In genomic region chr7:7639847-7640220, GRCh38 we compare ENCODE assay signal across 8 cellular contexts. TPM values are rescaled to one million over a fixed set of nuclear protein-coding genes. Genes with fewer than 3 reads are reported as not detected.
DNase-seq lines count a peak whose midpoint lies in the region; ATAC-seq and TF ChIP-seq lines count a peak whose summit lies in the region.

No MANE protein-coding gene starts in this region.

- H3K23ac ChIP-seq in mesendoderm (ENCODE audit: low read length) = no peak overlapping the region

- peaks cover 29% of the 10 kb centered on the region for H3K4me1 Mint-ChIP-seq in Calu3 (ENCODE audit: low read depth, unreplicated experiment)

- H2BK15ac ChIP-seq in mesendoderm (replicated peaks; ENCODE audit: low read depth) = no peak overlapping the region

- no peak overlapping the region for H3K18ac ChIP-seq in mesendoderm (ENCODE audit: low read length)

- peaks cover 34% of the 10 kb centered on the region for H3K36me3 Mint-ChIP-seq in Calu3 (ENCODE audit: insufficient read depth, unreplicated experiment)

- H2BK120ac ChIP-seq in mesendoderm (ENCODE audit: low read depth, low read length) = no peak overlapping the region

- peak overlapping the region; percentile 42 for H3K4me2 ChIP-seq in mesendoderm (ENCODE audit: low read length)

- H3K9me3 ChIP-seq in colonic mucosa = no peaks in the 10 kb centered on the region
- H3K9me3 ChIP-seq in stomach smooth muscle (ENCODE audit: control insufficient read depth in 2 of 2, low read length in 2 of 2) = no peaks in the 10 kb centered on the region

- H3K56ac ChIP-seq in mesendoderm (ENCODE audit: low read length) = peak overlapping the region; percentile 99

- H3K9ac ChIP-seq in colonic mucosa (ENCODE audit: low read depth in 2 of 2, low read length in 2 of 2) (peak overlapping the region; percentile 74 to 99), mesendoderm (ENCODE audit: low read length) (peak overlapping the region; percentile 93), stomach smooth muscle (ENCODE audit: low read length in 2 of 2) (peak overlapping the region; percentile 74 to 81)

- H3K79me1 ChIP-seq in mesendoderm (ENCODE audit: low read length) = peaks cover 2% of the 10 kb centered on the region

- peak overlapping the region; percentile 72 for H3K4me3 ChIP-seq in colonic mucosa
- H3K4me3 ChIP-seq in mesendoderm (ENCODE audit: low read length) = peak overlapping the region; percentile 97
- peak overlapping the region; percentile 96 to 97 for H3K4me3 ChIP-seq in stomach smooth muscle (ENCODE audit: low read length in 2 of 2)

- BruUV-seq in Calu3 (replicated peaks; lab: Mats Ljungman, UMichigan) = no TSS peak

- H2BK5ac ChIP-seq in mesendoderm (ENCODE audit: low read length) = no peak overlapping the region

- H3K4me1 ChIP-seq in colonic mucosa = peaks cover 10% of the 10 kb centered on the region
- no peaks in the 10 kb centered on the region for H3K4me1 ChIP-seq in mesendoderm (ENCODE audit: control insufficient read depth, low read depth, low read length)
- no peaks in the 10 kb centered on the region for H3K4me1 ChIP-seq in stomach smooth muscle (ENCODE audit: control insufficient read depth, insufficient read depth, low read length)

- H3K27me3 Mint-ChIP-seq in Calu3 (ENCODE audit: unreplicated experiment) = no peaks in the 10 kb centered on the region

- no CpG with 5 or more reads among the region's 19 CpGs for WGBS in mesendoderm (ENCODE audit: extremely low coverage, insufficient coverage, low lambda C conversion rate)

- H3K27ac ChIP-seq in colonic mucosa (peak overlapping the region; percentile 79), mesendoderm (ENCODE audit: low read depth, low read length) (no peak overlapping the region), stomach smooth muscle (ENCODE audit: low read length) (peak overlapping the region; percentile 80)

- H4K5ac ChIP-seq in mesendoderm (ENCODE audit: low read length) = no peak overlapping the region

- H3K27me3 ChIP-seq in colonic mucosa (no peaks in the 10 kb centered on the region), mesendoderm (ENCODE audit: insufficient read depth, low read length, poor library complexity) (no peaks in the 10 kb centered on the region), stomach smooth muscle (ENCODE audit: control insufficient read depth in 1 of 2, insufficient read depth in 2 of 2, low read length in 2 of 2) (no peaks in the 10 kb centered on the region)

- DNase-seq in Calu3 = peak; percentile 5
- peak in 3 of 5 experiments; percentile 35 to 83 (median 61) for DNase-seq in T-helper 2 cell
- peak; percentile 39 for DNase-seq in colonic mucosa
- DNase-seq in mesendoderm = no peak
- no peak for DNase-seq in hypothalamus (lab: John Stamatoyannopoulos, UW)

- ATAC-seq in HG03066 (IDR thresholded peaks at IDR 0.05; ENCODE audit: low read depth, unreplicated experiment) = peak; percentile 7
- ATAC-seq in GM21390 (IDR thresholded peaks at IDR 0.05; ENCODE audit: unreplicated experiment) = no peak

- no peaks in the 10 kb centered on the region for H3K36me3 ChIP-seq in colonic mucosa
- H3K36me3 ChIP-seq in mesendoderm (ENCODE audit: control insufficient read depth, insufficient read depth, low read length) = no peaks in the 10 kb centered on the region
- H3K36me3 ChIP-seq in stomach smooth muscle (ENCODE audit: control insufficient read depth in 2 of 2, insufficient read depth in 2 of 2, low read length in 2 of 2) = no peaks in the 10 kb centered on the region

- peak overlapping the region; percentile 92 for H3K27ac Mint-ChIP-seq in Calu3 (ENCODE audit: unreplicated experiment)

- H3K4ac ChIP-seq in mesendoderm (ENCODE audit: low read depth, low read length) = peak overlapping the region; percentile 17

- H3K9me3 Mint-ChIP-seq in Calu3 (ENCODE audit: low read depth, unreplicated experiment) = no peaks in the 10 kb centered on the region

- peak overlapping the region; percentile 97 for H3K4me3 Mint-ChIP-seq in Calu3 (ENCODE audit: low read depth, unreplicated experiment)

- TF ChIP-seq CTCF in Calu3 (IDR thresholded peaks at IDR 0.05; ENCODE audit: unreplicated experiment) = no peak
- TF ChIP-seq CTCF in colonic mucosa (IDR thresholded peaks at IDR 0.05) = no peak

- no peak overlapping the region for H4K8ac ChIP-seq in mesendoderm (ENCODE audit: low read depth, low read length)

- H3K79me2 ChIP-seq in mesendoderm (ENCODE audit: control insufficient read depth, insufficient read depth, low read length) = no peaks in the 10 kb centered on the region

- CTCF ChIA-PET in Calu3 (lab: Charles Lee) = interaction anchor here (1.6 to 1.7 kb wide), 3 partner anchors 49 to 656 kb away, joined by 3 to 6 read pairs (median 5); no protein-coding TSS in a partner anchor

- intact Hi-C loops in Calu3 (cut with micrococcal nuclease; ENCODE audit: unreplicated experiment) = no loop called here
- intact Hi-C loops in colonic mucosa (cut with DNase I) = no loop called here

- H2AK5ac ChIP-seq in mesendoderm (ENCODE audit: low read length) = no peak overlapping the region

RNA-seq across cellular contexts. Expression of gene UMAD1, which starts 0.7 kb away (rescaled TPM):
- total RNA-seq in Calu3 (2022) (25.2 and 25.7 TPM in 2 replicates), colonic mucosa (10 to 100 TPM; 21.9 to 26.3 TPM)
- polyA plus RNA-seq in mesendoderm (2013, experiment 1 of 2) = 9.9 TPM
- 10.6 TPM for polyA plus RNA-seq in mesendoderm (2013, experiment 2 of 2)

Comparison
In these comparisons a context has a peak if more than half of its experiments do, and no peak if none do; other contexts are left out.
1. DNase-seq: peak in Calu3 (single experiment), T-helper 2 cell (3 of 5) and colonic mucosa (single experiment); none in mesendoderm (single experiment) and hypothalamus (0 of 51).
2. Peak in every context shown above with its lines, with median percentiles within 50 percentile points of each other: H3K4me3 ChIP-seq and H3K9ac ChIP-seq.